In genomic region chr2:165348441-165348840, GRCh38 we compare ENCODE assay signal across 32 cellular contexts.
"Had no signal": no experiment of that assay in that cellular context is flagged by ENCODE, and none has a peak within 500 bp of the region (broad histone marks: within the 10 kb centered on the region; RNA-seq: fewer than 3 reads in every experiment).

No MANE protein-coding gene starts in this region.

- H3K36me3 Mint-ChIP-seq: activated CD4-positive, alpha-beta memory T cell treated with anti-CD3 and anti-CD28 coated beads for 36 hours; activated naive CD8-positive, alpha-beta T cell treated with anti-CD3 and anti-CD28 coated beads for 36 hours; stimulated activated effector memory CD8-positive, alpha-beta T cell treated with anti-CD3 and anti-CD28 coated beads, Interleukin-12 subunit alpha, Interleukin-12 subunit beta, amount 100 ng/mL, for 72 hours; type B pancreatic cell had no signal

- DNase-seq: activated CD4-positive, alpha-beta memory T cell treated with anti-CD3 and anti-CD28 coated beads for 36 hours; activated CD4-positive, alpha-beta T cell treated with anti-CD3 and anti-CD28 coated beads, Interleukin-2, amount 10 ng/mL, durations not matched to agents 24 days and 14 days; activated CD4-positive, CD25-positive, alpha-beta regulatory T cell treated with anti-CD3 and anti-CD28 coated beads, Interleukin-2, amount 50 U/mL, for 72 hours; activated CD8-positive, alpha-beta memory T cell treated with anti-CD3 and anti-CD28 coated beads, Interleukin-2, amount 50 U/mL, for 4 hours; activated effector memory CD4-positive, alpha-beta T cell treated with anti-CD3 and anti-CD28 coated beads, Interleukin-2, amount 50 U/mL, for 16 hours; activated naive CD4-positive, alpha-beta T cell treated with anti-CD3 and anti-CD28 coated beads for 36 hours; activated naive CD8-positive, alpha-beta T cell treated with anti-CD3 and anti-CD28 coated beads for 36 hours; activated T-cell treated with anti-CD3 and anti-CD28 coated beads, Interleukin-2, amount 50 U/mL, for 1 hour; adrenal gland; aorta; body of pancreas; effector memory CD4-positive, alpha-beta T cell; erythroblast; foreskin melanocyte; lower lobe of right lung; stimulated activated CD4-positive, alpha-beta T cell treated with anti-CD3 and anti-CD28 coated beads, Interleukin-12 subunit alpha, Interleukin-12 subunit beta, amount 100 ng/mL, for 4 hours; stimulated activated CD4-positive, alpha-beta T cell treated with anti-CD3 and anti-CD28 coated beads, Interleukin-4, amount 100 ng/mL, for 24 hours; stimulated activated naive CD8-positive, alpha-beta T cell treated with anti-CD3 and anti-CD28 coated beads, Interleukin-15, amount 100 ng/mL, for 72 hours; substantia nigra; T-helper 17 cell; T1000 had no signal

- H3K36me3 ChIP-seq: adrenal gland, left lung, lower lobe of right lung, neutrophil, vagina had no signal

- H3K9me3 Mint-ChIP-seq: activated CD4-positive, alpha-beta memory T cell treated with anti-CD3 and anti-CD28 coated beads for 36 hours; activated CD4-positive, alpha-beta T cell treated with anti-CD3 and anti-CD28 coated beads, Interleukin-2, amount 10 ng/mL, durations not matched to agents 24 days and 14 days; activated naive CD4-positive, alpha-beta T cell treated with anti-CD3 and anti-CD28 coated beads for 36 hours; activated naive CD8-positive, alpha-beta T cell treated with anti-CD3 and anti-CD28 coated beads for 36 hours; activated T-helper 1 cell treated with anti-CD3 and anti-CD28 coated beads, Interleukin-12 subunit alpha, Interleukin-12 subunit beta, Interleukin-2, Interleukin-4 antibody, amounts not matched to agents 30 ng/mL and 10 ng/mL and 1 ng/mL, durations not matched to agents 14 hours and 24 hours and 36 hours; nephron; stimulated activated effector memory CD8-positive, alpha-beta T cell treated with anti-CD3 and anti-CD28 coated beads, Interleukin-12 subunit alpha, Interleukin-12 subunit beta, amount 100 ng/mL, for 72 hours; stimulated activated naive CD8-positive, alpha-beta T cell treated with anti-CD3 and anti-CD28 coated beads, Interleukin-15, amount 100 ng/mL, for 72 hours; type B pancreatic cell had no signal

- H3K27ac ChIP-seq: adrenal gland, body of pancreas, left lung, lower lobe of right lung, neutrophil, skin epidermis, vagina had no signal

- H3K4me3 ChIP-seq: adrenal gland, body of pancreas, left lung, lower lobe of right lung, skin epidermis, vagina had no signal

- H3K4me3 Mint-ChIP-seq: activated CD4-positive, alpha-beta memory T cell treated with anti-CD3 and anti-CD28 coated beads for 36 hours; activated CD4-positive, alpha-beta T cell treated with anti-CD3 and anti-CD28 coated beads, Interleukin-2, amount 10 ng/mL, durations not matched to agents 24 days and 14 days; activated naive CD4-positive, alpha-beta T cell treated with anti-CD3 and anti-CD28 coated beads for 36 hours; activated naive CD8-positive, alpha-beta T cell treated with anti-CD3 and anti-CD28 coated beads for 36 hours; activated T-helper 1 cell treated with anti-CD3 and anti-CD28 coated beads, Interleukin-12 subunit alpha, Interleukin-12 subunit beta, Interleukin-2, Interleukin-4 antibody, amounts not matched to agents 30 ng/mL and 10 ng/mL and 1 ng/mL, durations not matched to agents 14 hours and 24 hours and 36 hours; nephron; stimulated activated effector memory CD8-positive, alpha-beta T cell treated with anti-CD3 and anti-CD28 coated beads, Interleukin-12 subunit alpha, Interleukin-12 subunit beta, amount 100 ng/mL, for 72 hours; stimulated activated naive CD8-positive, alpha-beta T cell treated with anti-CD3 and anti-CD28 coated beads, Interleukin-15, amount 100 ng/mL, for 72 hours; T-helper 17 cell; type B pancreatic cell had no signal

- H3K4me1 ChIP-seq: adrenal gland, body of pancreas, left lung, lower lobe of right lung, vagina had no signal

- H3K9me3 ChIP-seq: adrenal gland, body of pancreas, left lung, lower lobe of right lung, neutrophil, vagina had no signal

- ATAC-seq: body of pancreas; left lung; lower lobe of right lung; sciatic nerve; stimulated activated effector memory CD8-positive, alpha-beta T cell treated with anti-CD3 and anti-CD28 coated beads, Interleukin-12 subunit alpha, Interleukin-12 subunit beta, amount 100 ng/mL, for 72 hours; stimulated activated naive CD8-positive, alpha-beta T cell treated with anti-CD3 and anti-CD28 coated beads, Interleukin-15, amount 100 ng/mL, for 72 hours; T-helper 17 cell had no signal

- FAIRE-seq: colon, islet of Langerhans had no signal

- H3K27me3 Mint-ChIP-seq: activated CD4-positive, alpha-beta memory T cell treated with anti-CD3 and anti-CD28 coated beads for 36 hours; activated CD4-positive, alpha-beta T cell treated with anti-CD3 and anti-CD28 coated beads, Interleukin-2, amount 10 ng/mL, durations not matched to agents 24 days and 14 days; stimulated activated naive CD8-positive, alpha-beta T cell treated with anti-CD3 and anti-CD28 coated beads, Interleukin-15, amount 100 ng/mL, for 72 hours; T-helper 17 cell; type B pancreatic cell had no signal

- H3K4me1 Mint-ChIP-seq: activated CD4-positive, alpha-beta T cell treated with anti-CD3 and anti-CD28 coated beads, Interleukin-2, amount 10 ng/mL, durations not matched to agents 24 days and 14 days; activated naive CD8-positive, alpha-beta T cell treated with anti-CD3 and anti-CD28 coated beads for 36 hours; nephron; stimulated activated effector memory CD8-positive, alpha-beta T cell treated with anti-CD3 and anti-CD28 coated beads, Interleukin-12 subunit alpha, Interleukin-12 subunit beta, amount 100 ng/mL, for 72 hours; stimulated activated naive CD8-positive, alpha-beta T cell treated with anti-CD3 and anti-CD28 coated beads, Interleukin-15, amount 100 ng/mL, for 72 hours; T-helper 17 cell had no signal

- H3K27ac Mint-ChIP-seq: activated CD4-positive, alpha-beta memory T cell treated with anti-CD3 and anti-CD28 coated beads for 36 hours; activated CD4-positive, alpha-beta T cell treated with anti-CD3 and anti-CD28 coated beads, Interleukin-2, amount 10 ng/mL, durations not matched to agents 24 days and 14 days; activated naive CD4-positive, alpha-beta T cell treated with anti-CD3 and anti-CD28 coated beads for 36 hours; activated T-helper 1 cell treated with anti-CD3 and anti-CD28 coated beads, Interleukin-12 subunit alpha, Interleukin-12 subunit beta, Interleukin-2, Interleukin-4 antibody, amounts not matched to agents 30 ng/mL and 10 ng/mL and 1 ng/mL, durations not matched to agents 14 hours and 24 hours and 36 hours; nephron; stimulated activated effector memory CD8-positive, alpha-beta T cell treated with anti-CD3 and anti-CD28 coated beads, Interleukin-12 subunit alpha, Interleukin-12 subunit beta, amount 100 ng/mL, for 72 hours; stimulated activated naive CD8-positive, alpha-beta T cell treated with anti-CD3 and anti-CD28 coated beads, Interleukin-15, amount 100 ng/mL, for 72 hours; T-helper 17 cell; type B pancreatic cell had no signal

- H3K27me3 ChIP-seq: adrenal gland, body of pancreas, left lung, neutrophil, vagina had no signal
